Comparison of ENCODE assay signal across 18 cellular contexts in genomic region chr2:88608184-88608583, GRCh38. TPM values are rescaled to one million over a fixed set of nuclear protein-coding genes. Genes with fewer than 3 reads are reported as not detected.
DNase-seq lines count a peak whose midpoint lies in the region; ATAC-seq and TF ChIP-seq lines count a peak whose summit lies in the region.
"Had no signal": no experiment of that assay in that cellular context is flagged by ENCODE, and none has a peak within 500 bp of the region (broad histone marks: within the 10 kb centered on the region; RNA-seq: fewer than 3 reads in every experiment).

No MANE protein-coding gene starts in this region.

- H3K9me3 ChIP-seq in body of pancreas (no peaks in the 10 kb centered on the region), suprapubic skin (no peaks in the 10 kb centered on the region)
- H3K9me3 ChIP-seq: SJCRH30 had no signal

- no peak for TF ChIP-seq EP300 in suprapubic skin (IDR thresholded peaks at IDR 0.05)

- H3K27me3 ChIP-seq in body of pancreas (no peaks in the 10 kb centered on the region), suprapubic skin (no peaks in the 10 kb centered on the region)
- H3K27me3 ChIP-seq: SJCRH30 had no signal

- TF ChIP-seq CTCF in body of pancreas (IDR thresholded peaks at IDR 0.05) = no peak
- TF ChIP-seq CTCF in suprapubic skin (IDR thresholded peaks at IDR 0.05) = no peak

- 48 to 50% methylated on average over 3 of the region's 3 CpGs for WGBS in body of pancreas, 2 donors
- 84% methylated on average over 3 of the region's 3 CpGs for WGBS in suprapubic skin

- DNase-seq in body of pancreas (no peak), suprapubic skin (ENCODE audit: low spot score in 2 of 2) (no peak), NCI-H226 (no peak), NCI-H1694 (lab: John Stamatoyannopoulos, UW) (no peak), hypothalamus (lab: John Stamatoyannopoulos, UW) (no peak)
- DNase-seq: activated CD4-positive, alpha-beta T cell treated with anti-CD3 and anti-CD28 coated beads, Interleukin-2, amount 50 U/mL, for 48 hours; amniotic stem cell; effector CD8-positive, alpha-beta T cell; glutamatergic neuron; left ventricle myocardium superior; NCI-H1092 treated with DMSO at 0.1 percent for 48 hours; NCI-H510A treated with DMSO at 0.1 percent for 48 hours; nucleus accumbens; retina; SJCRH30 had no signal

- ATAC-seq in GM18907 (IDR thresholded peaks at IDR 0.05; ENCODE audit: unreplicated experiment) (peak; percentile 40), HG03460 (IDR thresholded peaks at IDR 0.05; ENCODE audit: unreplicated experiment) (peak; percentile 24), body of pancreas (peak; percentile 61)
- ATAC-seq: left ventricle myocardium superior had no signal

- peaks cover 37% of the 10 kb centered on the region for H3K4me1 ChIP-seq in body of pancreas
- H3K4me1 ChIP-seq in suprapubic skin = peaks cover 21% of the 10 kb centered on the region

- no peak for TF ChIP-seq POLR2A in body of pancreas (IDR thresholded peaks at IDR 0.05)
- TF ChIP-seq POLR2A in suprapubic skin (IDR thresholded peaks at IDR 0.05) = no peak

- peaks cover 0 to 4% of the 10 kb centered on the region in 2 donors for H3K36me3 ChIP-seq in body of pancreas (replicated peaks in 1 of 2; ENCODE audit: insufficient read depth in 1 of 2, low read depth in 2 of 2)
- peaks cover 5% of the 10 kb centered on the region for H3K36me3 ChIP-seq in suprapubic skin

- intact Hi-C loops in body of pancreas (cut with DNase I) = no loop called here

- peak overlapping the region; percentile 22 to 69 (median 46) for H3K27ac ChIP-seq in body of pancreas
- peak overlapping the region; percentile 57 for H3K27ac ChIP-seq in suprapubic skin
- H3K27ac ChIP-seq: SJCRH30, VCaP had no signal

- H3K4me3 ChIP-seq in body of pancreas = no peak overlapping the region
- no peak overlapping the region for H3K4me3 ChIP-seq in suprapubic skin
- H3K4me3 ChIP-seq: SJCRH30 had no signal

RNA-seq across cellular contexts. Expression of gene EIF2AK3, which starts 19.1 kb away (rescaled TPM):
- total RNA-seq in body of pancreas (10 to 100 TPM; 42.5 to 43.6 TPM), suprapubic skin (10 to 100 TPM; 23.4 to 30.2 (median 23.9) TPM)
